Comparison of ENCODE assay signal across 1 cellular context in genomic region chr5:150209020-150209635, GRCh38.
TF ChIP-seq lines count a peak whose summit lies in the region.

No MANE protein-coding gene starts in this region.

TF ChIP-seq in GM23338, 12 proteins besides CTCF, POLR2A, EP300 and RAD21 (continued from another document):
- no peak for TF ChIP-seq REST (IDR thresholded peaks at IDR 0.05; ENCODE audit: unreplicated experiment)
- no peak for TF ChIP-seq ZNF331 (CRISPR knock-in tag; IDR thresholded peaks at IDR 0.05; ENCODE audit: low read depth)
- no peak for TF ChIP-seq STAT1 (IDR thresholded peaks at IDR 0.05; ENCODE audit: unreplicated experiment)
- TF ChIP-seq CREB1 (CRISPR knock-in tag; IDR thresholded peaks at IDR 0.05; ENCODE audit: low read depth), result no peak
- no peak for TF ChIP-seq NANOG (IDR thresholded peaks at IDR 0.05; ENCODE audit: borderline replicate concordance)
- TF ChIP-seq EZH2phosphoT487 (IDR thresholded peaks at IDR 0.05; ENCODE audit: unreplicated experiment), result no peak
- TF ChIP-seq EZH2 (IDR thresholded peaks at IDR 0.05; ENCODE audit: low read depth, unreplicated experiment), result no peak
